Comparison of ENCODE assay signal across 1 cellular context in the genomic region with DNA sequence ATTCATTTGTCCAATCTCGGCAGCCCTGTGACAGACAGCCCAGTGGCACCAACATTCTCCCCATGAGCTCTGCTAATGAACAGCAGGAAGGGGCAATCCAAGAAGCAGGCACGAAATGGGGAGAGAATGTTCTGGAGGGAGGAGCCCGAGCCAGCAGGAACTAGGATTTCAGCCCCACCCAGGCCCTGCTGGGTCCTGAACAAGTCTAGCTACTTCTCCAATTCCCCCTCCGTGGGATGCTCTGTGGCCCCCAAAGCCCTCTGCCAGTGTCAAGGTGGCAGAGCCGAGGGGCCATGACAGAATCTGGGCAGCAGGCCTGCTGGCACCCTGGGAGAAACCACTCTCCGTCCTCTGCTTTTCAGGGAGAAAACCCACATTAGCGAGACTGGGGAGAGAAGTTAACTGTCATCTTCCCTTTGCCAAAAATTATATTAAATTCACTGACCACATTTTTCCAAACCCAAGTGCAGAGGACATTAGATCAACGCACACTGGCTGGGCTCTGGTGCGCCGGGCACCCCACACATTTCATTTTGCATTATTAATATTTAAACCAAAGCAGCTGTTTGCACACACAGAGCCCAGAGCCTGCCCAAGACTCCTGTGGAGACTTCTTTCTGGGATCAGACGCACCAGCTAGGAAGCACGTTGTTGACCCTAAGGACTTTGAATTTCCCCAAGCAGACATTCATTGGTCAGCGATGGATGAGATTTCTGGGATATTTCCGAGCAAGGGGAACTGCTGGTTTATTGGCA.
TF ChIP-seq lines count a peak whose summit lies in the region.

No MANE protein-coding gene starts in this region.

TF ChIP-seq in SK-N-SH treated with all-trans-retinoic acid at 6 μM for 48 hours, 23 proteins besides CTCF, POLR2A, EP300 and RAD21 (continued from another document):
- TF ChIP-seq, protein P1, sequence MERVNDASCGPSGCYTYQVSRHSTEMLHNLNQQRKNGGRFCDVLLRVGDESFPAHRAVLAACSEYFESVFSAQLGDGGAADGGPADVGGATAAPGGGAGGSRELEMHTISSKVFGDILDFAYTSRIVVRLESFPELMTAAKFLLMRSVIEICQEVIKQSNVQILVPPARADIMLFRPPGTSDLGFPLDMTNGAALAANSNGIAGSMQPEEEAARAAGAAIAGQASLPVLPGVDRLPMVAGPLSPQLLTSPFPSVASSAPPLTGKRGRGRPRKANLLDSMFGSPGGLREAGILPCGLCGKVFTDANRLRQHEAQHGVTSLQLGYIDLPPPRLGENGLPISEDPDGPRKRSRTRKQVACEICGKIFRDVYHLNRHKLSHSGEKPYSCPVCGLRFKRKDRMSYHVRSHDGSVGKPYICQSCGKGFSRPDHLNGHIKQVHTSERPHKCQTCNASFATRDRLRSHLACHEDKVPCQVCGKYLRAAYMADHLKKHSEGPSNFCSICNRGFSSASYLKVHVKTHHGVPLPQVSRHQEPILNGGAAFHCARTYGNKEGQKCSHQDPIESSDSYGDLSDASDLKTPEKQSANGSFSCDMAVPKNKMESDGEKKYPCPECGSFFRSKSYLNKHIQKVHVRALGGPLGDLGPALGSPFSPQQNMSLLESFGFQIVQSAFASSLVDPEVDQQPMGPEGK (CRISPR knock-in tag; IDR thresholded peaks at IDR 0.05; ENCODE audit: borderline replicate concordance), result no peak
- TF ChIP-seq PPARA (CRISPR knock-in tag; IDR thresholded peaks at IDR 0.05; ENCODE audit: borderline replicate concordance), result no peak
- TF ChIP-seq ZC3H10 (CRISPR knock-in tag; IDR thresholded peaks at IDR 0.05), result no peak
- TF ChIP-seq ZFP30 (CRISPR knock-in tag; IDR thresholded peaks at IDR 0.05), result no peak
- TF ChIP-seq ZNF8 (CRISPR knock-in tag; IDR thresholded peaks at IDR 0.05), result no peak
- TF ChIP-seq, protein P2, sequence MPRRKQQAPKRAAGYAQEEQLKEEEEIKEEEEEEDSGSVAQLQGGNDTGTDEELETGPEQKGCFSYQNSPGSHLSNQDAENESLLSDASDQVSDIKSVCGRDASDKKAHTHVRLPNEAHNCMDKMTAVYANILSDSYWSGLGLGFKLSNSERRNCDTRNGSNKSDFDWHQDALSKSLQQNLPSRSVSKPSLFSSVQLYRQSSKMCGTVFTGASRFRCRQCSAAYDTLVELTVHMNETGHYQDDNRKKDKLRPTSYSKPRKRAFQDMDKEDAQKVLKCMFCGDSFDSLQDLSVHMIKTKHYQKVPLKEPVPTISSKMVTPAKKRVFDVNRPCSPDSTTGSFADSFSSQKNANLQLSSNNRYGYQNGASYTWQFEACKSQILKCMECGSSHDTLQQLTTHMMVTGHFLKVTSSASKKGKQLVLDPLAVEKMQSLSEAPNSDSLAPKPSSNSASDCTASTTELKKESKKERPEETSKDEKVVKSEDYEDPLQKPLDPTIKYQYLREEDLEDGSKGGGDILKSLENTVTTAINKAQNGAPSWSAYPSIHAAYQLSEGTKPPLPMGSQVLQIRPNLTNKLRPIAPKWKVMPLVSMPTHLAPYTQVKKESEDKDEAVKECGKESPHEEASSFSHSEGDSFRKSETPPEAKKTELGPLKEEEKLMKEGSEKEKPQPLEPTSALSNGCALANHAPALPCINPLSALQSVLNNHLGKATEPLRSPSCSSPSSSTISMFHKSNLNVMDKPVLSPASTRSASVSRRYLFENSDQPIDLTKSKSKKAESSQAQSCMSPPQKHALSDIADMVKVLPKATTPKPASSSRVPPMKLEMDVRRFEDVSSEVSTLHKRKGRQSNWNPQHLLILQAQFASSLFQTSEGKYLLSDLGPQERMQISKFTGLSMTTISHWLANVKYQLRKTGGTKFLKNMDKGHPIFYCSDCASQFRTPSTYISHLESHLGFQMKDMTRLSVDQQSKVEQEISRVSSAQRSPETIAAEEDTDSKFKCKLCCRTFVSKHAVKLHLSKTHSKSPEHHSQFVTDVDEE (CRISPR knock-in tag; IDR thresholded peaks at IDR 0.05), result no peak
- TF ChIP-seq ZFP3 (CRISPR knock-in tag; IDR thresholded peaks at IDR 0.05), result no peak
- no peak for TF ChIP-seq SNAI2 (CRISPR knock-in tag; IDR thresholded peaks at IDR 0.05)
- TF ChIP-seq GLIS3 (CRISPR knock-in tag; IDR thresholded peaks at IDR 0.05), result no peak
- no peak for TF ChIP-seq CSDC2 (CRISPR knock-in tag; IDR thresholded peaks at IDR 0.05)
- TF ChIP-seq, protein P3, sequence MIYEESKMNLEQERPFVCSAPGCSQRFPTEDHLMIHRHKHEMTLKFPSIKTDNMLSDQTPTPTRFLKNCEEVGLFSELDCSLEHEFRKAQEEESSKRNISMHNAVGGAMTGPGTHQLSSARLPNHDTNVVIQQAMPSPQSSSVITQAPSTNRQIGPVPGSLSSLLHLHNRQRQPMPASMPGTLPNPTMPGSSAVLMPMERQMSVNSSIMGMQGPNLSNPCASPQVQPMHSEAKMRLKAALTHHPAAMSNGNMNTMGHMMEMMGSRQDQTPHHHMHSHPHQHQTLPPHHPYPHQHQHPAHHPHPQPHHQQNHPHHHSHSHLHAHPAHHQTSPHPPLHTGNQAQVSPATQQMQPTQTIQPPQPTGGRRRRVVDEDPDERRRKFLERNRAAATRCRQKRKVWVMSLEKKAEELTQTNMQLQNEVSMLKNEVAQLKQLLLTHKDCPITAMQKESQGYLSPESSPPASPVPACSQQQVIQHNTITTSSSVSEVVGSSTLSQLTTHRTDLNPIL (CRISPR knock-in tag; IDR thresholded peaks at IDR 0.05; ENCODE audit: low read depth), result no peak
- TF ChIP-seq TOX (CRISPR knock-in tag; IDR thresholded peaks at IDR 0.05; ENCODE audit: borderline replicate concordance), result no peak
- no peak for TF ChIP-seq ZNF565 (CRISPR knock-in tag; conservative IDR thresholded peaks at IDR 0.05; ENCODE audit: low read depth)
- TF ChIP-seq OSR1 (CRISPR knock-in tag; IDR thresholded peaks at IDR 0.05), result no peak
